21 cellular contexts compared by ENCODE assay signal in the genomic region with DNA sequence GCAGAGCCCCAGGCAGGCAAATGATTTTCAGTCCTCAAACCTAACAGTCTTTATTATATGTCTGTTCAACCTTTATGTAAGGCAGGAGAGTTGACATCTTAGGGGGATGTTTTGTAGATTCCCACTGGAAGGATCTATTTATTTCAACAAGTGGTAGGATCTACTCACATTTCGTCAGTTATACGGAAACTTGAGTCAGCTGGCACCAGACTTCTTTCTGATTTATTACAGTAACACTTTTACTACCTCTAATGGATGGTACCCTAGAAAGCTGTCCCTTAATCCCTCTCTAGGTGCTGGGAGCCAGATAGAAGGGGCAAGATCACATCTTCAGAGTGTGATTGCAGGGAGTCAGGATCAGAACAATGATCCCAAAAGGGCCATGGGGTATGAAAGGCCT.
"Had no signal": no experiment of that assay in that cellular context is flagged by ENCODE, and none has a peak within 500 bp of the region (broad histone marks: within the 10 kb centered on the region; RNA-seq: fewer than 3 reads in every experiment).

No MANE protein-coding gene starts in this region.

- ATAC-seq: activated CD8-positive, alpha-beta T cell treated with anti-CD3 and anti-CD28 coated beads for 36 hours; activated T-cell treated with anti-CD3 and anti-CD28 coated beads, Interleukin-2, amount 50 U/mL, for 4 hours; esophagus mucosa; gastroesophageal sphincter; mucosa of descending colon; stimulated activated naive CD8-positive, alpha-beta T cell treated with anti-CD3 and anti-CD28 coated beads, Interleukin-15, amount 100 ng/mL, for 72 hours had no signal

- H3K4me3 Mint-ChIP-seq: activated B cell treated with CpG ODN at 0.5 μM for 24 hours; activated CD8-positive, alpha-beta T cell treated with anti-CD3 and anti-CD28 coated beads for 36 hours; activated naive CD8-positive, alpha-beta T cell; activated T-cell treated with anti-CD3 and anti-CD28 coated beads, Interleukin-2, amount 50 U/mL, for 4 hours; stimulated activated naive CD8-positive, alpha-beta T cell treated with anti-CD3 and anti-CD28 coated beads, Interleukin-15, amount 100 ng/mL, for 72 hours had no signal

- H3K27ac Mint-ChIP-seq: activated B cell treated with CpG ODN at 0.5 μM for 24 hours; activated CD8-positive, alpha-beta T cell treated with anti-CD3 and anti-CD28 coated beads for 36 hours; activated naive CD8-positive, alpha-beta T cell had no signal

- H3K27me3 ChIP-seq: gastroesophageal sphincter, right atrium auricular region, suprapubic skin, transverse colon, vagina had no signal

- H3K4me3 ChIP-seq: gastroesophageal sphincter, mucosa of descending colon, prostate gland, right atrium auricular region, suprapubic skin, transverse colon, vagina had no signal

- H3K27ac ChIP-seq: gastroesophageal sphincter, prostate gland, right atrium auricular region, suprapubic skin, transverse colon, vagina had no signal

- H3K9me3 Mint-ChIP-seq: activated B cell treated with CpG ODN at 0.5 μM for 24 hours; activated CD8-positive, alpha-beta T cell treated with anti-CD3 and anti-CD28 coated beads for 36 hours; activated T-cell treated with anti-CD3 and anti-CD28 coated beads, Interleukin-2, amount 50 U/mL, for 4 hours; naive B cell; stimulated activated naive CD8-positive, alpha-beta T cell treated with anti-CD3 and anti-CD28 coated beads, Interleukin-15, amount 100 ng/mL, for 72 hours had no signal

- H3K9me3 ChIP-seq: gastroesophageal sphincter, mucosa of descending colon, prostate gland, right atrium auricular region, suprapubic skin, transverse colon, vagina had no signal

- DNase-seq: activated B cell treated with CpG ODN at 0.5 μM for 24 hours; activated CD4-positive, alpha-beta T cell treated with anti-CD3 and anti-CD28 coated beads for 4 hours; activated CD8-positive, alpha-beta T cell treated with anti-CD3 and anti-CD28 coated beads for 36 hours; activated gamma-delta T cell; activated T-cell treated with anti-CD3 and anti-CD28 coated beads, Interleukin-2, amount 50 U/mL, for 4 hours; effector CD8-positive, alpha-beta T cell; mesenchymal stem cell; mucosa of descending colon; naive B cell; occipital lobe; stimulated activated naive CD8-positive, alpha-beta T cell treated with anti-CD3 and anti-CD28 coated beads, Interleukin-15, amount 100 ng/mL, for 72 hours; SW 1271; T-helper 9 cell; transverse colon had no signal

- H3K27me3 Mint-ChIP-seq: activated B cell treated with CpG ODN at 0.5 μM for 24 hours; activated CD8-positive, alpha-beta T cell treated with anti-CD3 and anti-CD28 coated beads for 36 hours; activated naive CD8-positive, alpha-beta T cell had no signal
